Comparison of ENCODE assay signal across 1 cellular context in genomic region chr12:62191747-62192485, GRCh38.
TF ChIP-seq lines count a peak whose summit lies in the region.

No MANE protein-coding gene starts in this region.

TF ChIP-seq in H1, 55 proteins besides CTCF, POLR2A, EP300 and RAD21 (continued from another document):
- no peak for TF ChIP-seq CHD7 (IDR thresholded peaks at IDR 0.05; ENCODE audit: insufficient replicate concordance, low read length)
- peak; percentile 83 for TF ChIP-seq E2F6 (IDR thresholded peaks at IDR 0.05)
- no peak for TF ChIP-seq KDM1A (IDR thresholded peaks at IDR 0.05; ENCODE audit: borderline replicate concordance, low read length)
- TF ChIP-seq MAX (IDR thresholded peaks at IDR 0.05) = peak; percentile 27
- TF ChIP-seq HDAC6 (IDR thresholded peaks at IDR 0.05; ENCODE audit: low read depth, low read length) = no peak
- TF ChIP-seq EZH2 (IDR thresholded peaks at IDR 0.05; ENCODE audit: low read depth, low read length, severe bottlenecking) = peak; percentile 90
- peak; percentile 77; the same call in 1 of the 2 replicates for TF ChIP-seq SUZ12 (IDR thresholded peaks at IDR 0.05; ENCODE audit: low read length)
- TF ChIP-seq RFX5 (IDR thresholded peaks at IDR 0.05; ENCODE audit: borderline replicate concordance, low read depth, low read length) = no peak
- TF ChIP-seq JUN (IDR thresholded peaks at IDR 0.05; ENCODE audit: low read depth, low read length) = no peak
- no peak for TF ChIP-seq USF2 (IDR thresholded peaks at IDR 0.05; ENCODE audit: low read length)
- TF ChIP-seq SRF (IDR thresholded peaks at IDR 0.05; ENCODE audit: low read depth, low read length) = no peak
- TF ChIP-seq TCF12 (IDR thresholded peaks at IDR 0.05; ENCODE audit: low read depth, low read length) = no peak
- TF ChIP-seq KDM5A (IDR thresholded peaks at IDR 0.05; ENCODE audit: low read length) = no peak
- no peak for TF ChIP-seq YY1 (IDR thresholded peaks at IDR 0.05; ENCODE audit: low read depth, low read length)
- no peak for TF ChIP-seq BCL11A (IDR thresholded peaks at IDR 0.05; ENCODE audit: low read depth in 2 of 2, low read length in 2 of 2)
- TF ChIP-seq SP2 (IDR thresholded peaks at IDR 0.05; ENCODE audit: low read length) = no peak
- no peak for TF ChIP-seq CBX8 (IDR thresholded peaks at IDR 0.05; ENCODE audit: borderline replicate concordance, low read depth, low read length)
- no peak for TF ChIP-seq CHD2 (IDR thresholded peaks at IDR 0.05; ENCODE audit: low read length)
- TF ChIP-seq KDM4A (IDR thresholded peaks at IDR 0.05; ENCODE audit: low read depth, low read length, severe bottlenecking) = peak; percentile 65
- TF ChIP-seq NANOG (IDR thresholded peaks at IDR 0.05; ENCODE audit: insufficient read depth, low read depth, low read length, poor library complexity, severe bottlenecking) = no peak
- no peak for TF ChIP-seq BRCA1 (IDR thresholded peaks at IDR 0.05; ENCODE audit: low read depth, low read length)
- TF ChIP-seq SP4 (IDR thresholded peaks at IDR 0.05; ENCODE audit: low read length) = no peak
- TF ChIP-seq TAF7 (optimal IDR thresholded peaks at IDR 0.05; ENCODE audit: borderline replicate concordance, low read depth, low read length) = no peak
- no peak for TF ChIP-seq TAF1 (IDR thresholded peaks at IDR 0.05; ENCODE audit: low read depth, low read length)
- no peak for TF ChIP-seq MAFK (IDR thresholded peaks at IDR 0.05; ENCODE audit: low read depth, low read length)
- no peak for TF ChIP-seq NRF1 (IDR thresholded peaks at IDR 0.05; ENCODE audit: low read depth, low read length)
- TF ChIP-seq SAP30 (IDR thresholded peaks at IDR 0.05; ENCODE audit: insufficient read depth, insufficient replicate concordance, low read length) = no peak
- no peak for TF ChIP-seq SIN3A (conservative IDR thresholded peaks at IDR 0.05 in 1 of 2, IDR thresholded peaks at IDR 0.05 in 1 of 2; ENCODE audit: low read depth in 1 of 2, low read length in 2 of 2)
- no peak for TF ChIP-seq RNF2 (IDR thresholded peaks at IDR 0.05; ENCODE audit: borderline replicate concordance, low read depth, low read length, missing control alignments, poor library complexity, severe bottlenecking)
- 0 out of 2 replicates have a peak, but pooled peaks have one; percentile 29 for TF ChIP-seq RBBP5 (IDR thresholded peaks at IDR 0.05; ENCODE audit: borderline replicate concordance, low read depth, low read length)
- TF ChIP-seq CHD1 (IDR thresholded peaks at IDR 0.05; ENCODE audit: low read depth, low read length) = no peak
- TF ChIP-seq SP1 (IDR thresholded peaks at IDR 0.05; ENCODE audit: low read depth, low read length) = no peak
